ENCODE assay signal across 9 cellular contexts in genomic region chr1:117895482-117896114, GRCh38. TPM values are rescaled to one million over a fixed set of nuclear protein-coding genes. Genes with fewer than 3 reads are reported as not detected.
A peak's percentile ranks its signal among the peaks of the same experiment; 100 is the strongest.
DNase-seq lines count a peak whose midpoint lies in the region; ATAC-seq and TF ChIP-seq lines count a peak whose summit lies in the region.
"Had no signal": no experiment of that assay in that cellular context is flagged by ENCODE, and none has a peak within 500 bp of the region (broad histone marks: within the 10 kb centered on the region; RNA-seq: fewer than 3 reads in every experiment).

No MANE protein-coding gene starts in this region.

- CTCF ChIA-PET in SK-N-SH (lab: Yijun Ruan, JAX) = interaction anchor here (0.6 to 5.5 kb wide), 46 partner anchors 9 to 836 kb away, joined by 3 to 57 read pairs (median 5); partner anchors contain the start of genes GDAP2, TENT5C and TTF2

- H3K27me3 ChIP-seq in SK-N-SH (ENCODE audit: insufficient read depth) = no peaks in the 10 kb centered on the region

- H3K9me2 ChIP-seq in SK-N-SH = no peaks in the 10 kb centered on the region

- WGBS in SK-N-SH (ENCODE audit: low lambda C conversion rate) = 4% methylated on average over 4 of the region's 4 CpGs

- TF ChIP-seq EP300 in SK-N-SH (IDR thresholded peaks at IDR 0.05; ENCODE audit: borderline replicate concordance in 1 of 2, low read depth in 1 of 2, low read length in 1 of 2) = no peak

- H4K20me1 ChIP-seq in SK-N-SH (ENCODE audit: insufficient read depth) = no peaks in the 10 kb centered on the region

- peak; percentile 94 for ATAC-seq in HG02610 (IDR thresholded peaks at IDR 0.05; ENCODE audit: unreplicated experiment)
- ATAC-seq in activated naive CD4-positive, alpha-beta T cell treated with anti-CD3 and anti-CD28 coated beads, Interleukin-2, amount 50 U/mL, for 72 hours = peak; percentile 86 to 94

- H3K9me3 Mint-ChIP-seq in activated naive CD4-positive, alpha-beta T cell treated with anti-CD3 and anti-CD28 coated beads, Interleukin-2, amount 50 U/mL, for 72 hours = no peaks in the 10 kb centered on the region
- H3K9me3 Mint-ChIP-seq: stimulated activated naive CD8-positive, alpha-beta T cell treated with anti-CD3 and anti-CD28 coated beads, Interleukin-15, Interleukin-2, amounts not matched to agents 100 ng/mL and 50 ng/mL, for 24 hours had no signal

- no peak overlapping the region for H3K27ac Mint-ChIP-seq in activated naive CD4-positive, alpha-beta T cell treated with anti-CD3 and anti-CD28 coated beads, Interleukin-2, amount 50 U/mL, for 72 hours
- H3K27ac Mint-ChIP-seq: stimulated activated naive CD8-positive, alpha-beta T cell treated with anti-CD3 and anti-CD28 coated beads, Interleukin-15, Interleukin-2, amounts not matched to agents 100 ng/mL and 50 ng/mL, for 24 hours had no signal

- H3K4me3 ChIP-seq in SK-N-SH (ENCODE audit: low read depth in 2 of 2, low read length in 1 of 2) = no peak overlapping the region
- no peak overlapping the region for H3K4me3 ChIP-seq in retinal pigment epithelial cell (ENCODE audit: low read length)

- POLR2A ChIA-PET in SK-N-SH (lab: Yijun Ruan, JAX) = interaction anchor here (0.9 kb wide), 1 partner anchor 34 kb away, joined by 3 read pairs; the partner anchor contains the start of genes GDAP2 and WDR3

- H3F3A ChIP-seq in SK-N-SH (replicated peaks; ENCODE audit: insufficient read depth) = peaks cover 14% of the 10 kb centered on the region

- peak; percentile 89 for TF ChIP-seq RAD21 in SK-N-SH (IDR thresholded peaks at IDR 0.05; ENCODE audit: low read length)

- TF ChIP-seq CTCF in SK-N-SH (IDR thresholded peaks at IDR 0.05) (peak; percentile 85), retinal pigment epithelial cell (conservative IDR thresholded peaks at IDR 0.05; ENCODE audit: low read depth, low read length) (peak; percentile 78)

- peaks cover 64 to 74% of the 10 kb centered on the region in 2 experiments for H3K36me3 ChIP-seq in SK-N-SH (replicated peaks in 1 of 2; ENCODE audit: control insufficient read depth in 1 of 2, insufficient read depth in 2 of 2, low read length in 1 of 2)

- no peaks in the 10 kb centered on the region for H3K9me3 ChIP-seq in SK-N-SH

- no peak overlapping the region for H2AFZ ChIP-seq in SK-N-SH (ENCODE audit: low read depth)

- H3K79me2 ChIP-seq in SK-N-SH (ENCODE audit: insufficient read depth) = no peaks in the 10 kb centered on the region

- H3K4me1 ChIP-seq in SK-N-SH (ENCODE audit: control insufficient read depth in 1 of 2, insufficient read depth in 2 of 2, low read depth in 1 of 2, low read length in 1 of 2) = no peaks in the 10 kb centered on the region; a peak in 2 of 4 replicates

- DNase-seq in NK-92 treated with Interleukin-12 subunit alpha and Interleukin-12 subunit beta, amount 100 ng/mL, for 24 hours (lab: John Stamatoyannopoulos, UW) = peak; percentile 18
- DNase-seq in NK-92 (lab: John Stamatoyannopoulos, UW; ENCODE audit: unreplicated experiment) (no peak), NCI-H1048 (lab: John Stamatoyannopoulos, UW) (peak; percentile 32), SK-N-SH (peak; percentile 34), head of caudate nucleus (peak in 39 of 42 donors; percentile 8 to 86 (median 57)), retinal pigment epithelial cell (ENCODE audit: low read depth) (peak; percentile 25)
- DNase-seq in activated naive CD4-positive, alpha-beta T cell treated with anti-CD3 and anti-CD28 coated beads, Interleukin-2, amount 50 U/mL, for 72 hours (ENCODE audit: low spot score in 2 of 2) = peak in 1 of 2 donors; percentile 75

- peak overlapping the region in 1 of 2 experiments; percentile 29; a peak in 1 of 4 replicates for H3K27ac ChIP-seq in SK-N-SH (ENCODE audit: low read depth in 2 of 2, low read length in 1 of 2)

- H3K36me3 Mint-ChIP-seq in activated naive CD4-positive, alpha-beta T cell treated with anti-CD3 and anti-CD28 coated beads, Interleukin-2, amount 50 U/mL, for 72 hours = no peaks in the 10 kb centered on the region

- no peak overlapping the region for H3K4me2 ChIP-seq in SK-N-SH

- intact Hi-C loops in head of caudate nucleus (cut with DNase I) = loop anchor here (10.0 kb wide), 1 partner anchor 381 kb away; no protein-coding TSS in a partner anchor

- no peak overlapping the region for H3K9ac ChIP-seq in SK-N-SH

TF ChIP-seq in SK-N-SH, 30 proteins besides CTCF, POLR2A, EP300 and RAD21:
- TF ChIP-seq SMC3 (IDR thresholded peaks at IDR 0.05; ENCODE audit: low read depth, low read length) (peak; percentile 82), FOSL2 (IDR thresholded peaks at IDR 0.05; ENCODE audit: borderline replicate concordance, low read depth) (no peak), PBX3 (IDR thresholded peaks at IDR 0.05) (0 out of 2 replicates have a peak, but pooled peaks have one; percentile 28), TCF12 (IDR thresholded peaks at IDR 0.05) (peak; percentile 40; the same call in 1 of the 2 replicates), EZH2phosphoT487 (IDR thresholded peaks at IDR 0.05; ENCODE audit: borderline replicate concordance, low read depth) (no peak)

RNA-seq across cellular contexts. Expression of gene GDAP2, which starts 33.8 kb away (rescaled TPM):
- polyA plus RNA-seq in SK-N-SH (2012; rRNA removed) = 5.6 and 8.7 TPM in 2 replicates
- 9.8 and 10.2 TPM in 2 replicates for polyA plus RNA-seq in SK-N-SH (2012; cell fraction: cytosol; rRNA removed)
- 2.1 and 6.5 TPM in 2 replicates for polyA plus RNA-seq in SK-N-SH (2012; cell fraction: nucleus; rRNA removed)
- total RNA-seq in activated naive CD4-positive, alpha-beta T cell treated with anti-CD3 and anti-CD28 coated beads, Interleukin-2, amount 50 U/mL, for 72 hours = 10 to 100 TPM; 20.4 to 26.7 TPM

RNA-seq across cellular contexts. Expression of gene WDR3, which starts 33.9 kb away (rescaled TPM):
- polyA plus RNA-seq in SK-N-SH (2012; rRNA removed) = 26.9 and 37.4 TPM in 2 replicates
- 37.4 and 38.2 TPM in 2 replicates for polyA plus RNA-seq in SK-N-SH (2012; cell fraction: cytosol; rRNA removed)
- 15.8 and 33.4 TPM in 2 replicates for polyA plus RNA-seq in SK-N-SH (2012; cell fraction: nucleus; rRNA removed)
- 10 to 100 TPM; 32.2 to 44.4 TPM for total RNA-seq in activated naive CD4-positive, alpha-beta T cell treated with anti-CD3 and anti-CD28 coated beads, Interleukin-2, amount 50 U/mL, for 72 hours
